13 cellular contexts compared by ENCODE assay signal in genomic region chr2:241811209-241811951, GRCh38. TPM values are rescaled to one million over a fixed set of nuclear protein-coding genes. Genes with fewer than 3 reads are reported as not detected.
DNase-seq lines count a peak whose midpoint lies in the region; ATAC-seq and TF ChIP-seq lines count a peak whose summit lies in the region.
"Had no signal": no experiment of that assay in that cellular context is flagged by ENCODE, and none has a peak within 500 bp of the region (broad histone marks: within the 10 kb centered on the region; RNA-seq: fewer than 3 reads in every experiment).

No MANE protein-coding gene starts in this region.

- 92% methylated on average over 5 to 27 of the region's 27 CpGs for WGBS in endodermal cell (ENCODE audit: insufficient coverage in 1 of 2, insufficient read length in 1 of 2), 2 experiments
- WGBS in right lobe of liver (ENCODE audit: insufficient coverage, low coverage, low lambda C conversion rate, missing lambda C conversion rate), result no CpG with 5 or more reads among the region's 27 CpGs

- H3K9me3 ChIP-seq in endodermal cell (ENCODE audit: control insufficient read depth, low read length) (no peaks in the 10 kb centered on the region), right lobe of liver (no peaks in the 10 kb centered on the region)

- H3K36me3 Mint-ChIP-seq in endodermal cell (ENCODE audit: low read depth), result no peaks in the 10 kb centered on the region
- H3K36me3 Mint-ChIP-seq: CD8-positive, alpha-beta memory T cell had no signal

- H3K36me3 ChIP-seq in endodermal cell (ENCODE audit: control insufficient read depth, insufficient read depth, low read length) (no peaks in the 10 kb centered on the region), right lobe of liver (no peaks in the 10 kb centered on the region)

- no peak overlapping the region for H3K27ac Mint-ChIP-seq in endodermal cell
- H3K27ac Mint-ChIP-seq: stimulated activated naive CD8-positive, alpha-beta T cell treated with anti-CD3 and anti-CD28 coated beads, Interleukin-15, Interleukin-2, amounts not matched to agents 100 ng/mL and 50 ng/mL, for 24 hours had no signal

- TF ChIP-seq CTCF in GM13977 (IDR thresholded peaks at IDR 0.05; ENCODE audit: extremely low read depth, insufficient read depth, missing control alignments) (no peak), endodermal cell (conservative IDR thresholded peaks at IDR 0.05) (no peak), right lobe of liver (IDR thresholded peaks at IDR 0.05) (no peak)

- H3K27me3 Mint-ChIP-seq in endodermal cell (ENCODE audit: insufficient read depth), result no peaks in the 10 kb centered on the region

- ATAC-seq in right lobe of liver (peak; percentile 35 to 60 (median 54)), HG03439 (IDR thresholded peaks at IDR 0.05; ENCODE audit: unreplicated experiment) (no peak), GM19452 (IDR thresholded peaks at IDR 0.05; ENCODE audit: unreplicated experiment) (no peak)

- H3K4me1 Mint-ChIP-seq in endodermal cell, result peaks cover 10% of the 10 kb centered on the region

- intact Hi-C loops in right lobe of liver (cut with DNase I), result no loop called here

- in situ Hi-C loops in GM13977 (cut with MboI; ENCODE audit: low pct_unique_long_range_greater_than_20kb, low sequenced_read_pairs, unreplicated experiment), result no loop called here

- peak; percentile 29 for DNase-seq in GM13977 (ENCODE audit: low spot score)
- DNase-seq in endodermal cell, result peak; percentile 43
- DNase-seq in right lobe of liver, result peak; percentile 46 to 88 (median 87)
- peak; percentile 65 for DNase-seq in superior temporal gyrus (ENCODE audit: extremely low spot score)
- DNase-seq in activated T-cell treated with anti-CD3 and anti-CD28 coated beads, Interleukin-2, amount 50 U/mL, for 48 hours, result no peak
- DNase-seq: activated CD8-positive, alpha-beta memory T cell treated with anti-CD3 and anti-CD28 coated beads, Interleukin-2, amount 50 U/mL, for 4 hours; CD8-positive, alpha-beta memory T cell; HCEC 1CT had no signal

- no peak overlapping the region for H3K9ac ChIP-seq in endodermal cell (ENCODE audit: extremely low read depth, low read length, poor library complexity, severe bottlenecking)

- no peaks in the 10 kb centered on the region for H3K4me1 ChIP-seq in endodermal cell (ENCODE audit: control insufficient read depth, insufficient read depth, low read length)
- H3K4me1 ChIP-seq in right lobe of liver, result peaks cover 0 to 23% (median 3%) of the 10 kb centered on the region in 4 donors

- H3K27me3 ChIP-seq in endodermal cell (ENCODE audit: control insufficient read depth, insufficient read depth, low read length, poor library complexity, severe bottlenecking) (no peaks in the 10 kb centered on the region), right lobe of liver (no peaks in the 10 kb centered on the region)

- H3K27ac ChIP-seq in endodermal cell (ENCODE audit: low read depth, low read length), result no peak overlapping the region
- peak overlapping the region in 2 of 3 donors; percentile 89 to 91 for H3K27ac ChIP-seq in right lobe of liver
- H3K27ac ChIP-seq: VCaP had no signal

- H3K4me3 Mint-ChIP-seq in endodermal cell, result no peak overlapping the region
- H3K4me3 Mint-ChIP-seq: stimulated activated naive CD8-positive, alpha-beta T cell treated with anti-CD3 and anti-CD28 coated beads, Interleukin-15, Interleukin-2, amounts not matched to agents 100 ng/mL and 50 ng/mL, for 24 hours had no signal

- H3K9me3 Mint-ChIP-seq in endodermal cell, result no peaks in the 10 kb centered on the region
- H3K9me3 Mint-ChIP-seq: CD8-positive, alpha-beta memory T cell; stimulated activated naive CD8-positive, alpha-beta T cell treated with anti-CD3 and anti-CD28 coated beads, Interleukin-15, Interleukin-2, amounts not matched to agents 100 ng/mL and 50 ng/mL, for 24 hours had no signal

- no peak for TF ChIP-seq POLR2A in right lobe of liver (IDR thresholded peaks at IDR 0.05)

- H3K4me3 ChIP-seq in endodermal cell (ENCODE audit: low read length), result no peak overlapping the region
- peak overlapping the region in 2 of 3 donors; percentile 73 to 74 for H3K4me3 ChIP-seq in right lobe of liver

RNA-seq across cellular contexts. Expression of gene NEU4, which starts 2.4 kb away (rescaled TPM):
- total RNA-seq in endodermal cell (1 to 10 TPM; 1.2 TPM), right lobe of liver (10 to 100 TPM; 16.8 to 87.1 (median 76.2) TPM)
- polyA plus RNA-seq in endodermal cell (2013, experiment 1 of 2), result 0.36 TPM
- 0.70 TPM for polyA plus RNA-seq in endodermal cell (2013, experiment 2 of 2)
- total RNA-seq: CD8-positive, alpha-beta memory T cell; pulmonary artery endothelial cell had no signal
- polyA plus RNA-seq: CD8-positive, alpha-beta memory T cell had no signal

RNA-seq across cellular contexts. Expression of gene GAL3ST2, which starts 34.8 kb away (rescaled TPM):
- under 1 TPM; 0.57 to 0.91 TPM for total RNA-seq in endodermal cell
- polyA plus RNA-seq in endodermal cell (2013, experiment 1 of 2), result not detected
- not detected for polyA plus RNA-seq in endodermal cell (2013, experiment 2 of 2)
- under 1 TPM in 3 of 6 experiments, not detected in 3; 0.53 to 0.83 (median 0.70) TPM for total RNA-seq in right lobe of liver
- total RNA-seq: pulmonary artery endothelial cell had no signal
- polyA plus RNA-seq: CD8-positive, alpha-beta memory T cell had no signal

RNA-seq across cellular contexts. Expression of gene PDCD1, which starts 47.3 kb away (rescaled TPM):
- total RNA-seq in endodermal cell, result under 1 TPM in 1 of 2 donors, not detected in 1; 0.20 TPM
- polyA plus RNA-seq in endodermal cell (2013, experiment 1 of 2), result not detected
- not detected for polyA plus RNA-seq in endodermal cell (2013, experiment 2 of 2)
- under 1 TPM in 3 of 6 experiments, not detected in 3; 0.19 to 0.61 (median 0.20) TPM for total RNA-seq in right lobe of liver
- total RNA-seq: pulmonary artery endothelial cell had no signal

RNA-seq across cellular contexts. Expression of gene RTP5, which starts 58.1 kb away (rescaled TPM):
- not detected for total RNA-seq in endodermal cell
- not detected for polyA plus RNA-seq in endodermal cell (2013, experiment 1 of 2)
- polyA plus RNA-seq in endodermal cell (2013, experiment 2 of 2), result not detected
- not detected for total RNA-seq in right lobe of liver
- total RNA-seq: pulmonary artery endothelial cell had no signal

Comparison
In these comparisons a context has a peak if more than half of its experiments do, and no peak if none do; other contexts are left out.
1. DNase-seq: peak in GM13977 (single experiment), endodermal cell (single experiment), right lobe of liver (3 of 3) and superior temporal gyrus (single experiment); none in activated T-cell treated with anti-CD3 and anti-CD28 coated beads, Interleukin-2, amount 50 U/mL, for 48 hours (0 of 2).
2. ATAC-seq: peak in right lobe of liver (4 of 4); none in HG03439 (single experiment) and GM19452 (single experiment).
3. RNA of gene NEU4, which starts 2.4 kb away (total RNA-seq): 16.8 to 87.1 TPM in right lobe of liver; 1.2 TPM in endodermal cell; every median in the first group is over 4 times any median in the second.